In the genomic region with DNA sequence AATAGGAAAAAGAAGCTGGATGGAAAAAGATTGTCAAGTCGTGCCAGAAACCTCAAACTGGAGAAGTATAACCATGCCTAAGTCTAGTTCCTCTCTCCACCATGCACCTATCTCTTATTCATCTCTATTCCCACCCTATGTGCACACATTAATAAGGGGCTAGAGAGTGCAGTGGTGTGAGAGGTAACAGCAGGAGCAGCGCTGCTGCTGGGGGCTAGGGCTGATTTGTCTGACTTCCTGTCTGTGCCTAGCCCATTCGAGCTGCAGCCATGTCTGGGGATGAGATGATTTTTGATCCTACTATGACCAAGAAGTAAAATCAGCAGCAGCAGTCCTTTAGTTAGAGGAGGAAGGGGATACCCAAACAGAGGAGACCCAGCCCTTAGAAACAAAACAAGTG, we compare ENCODE assay signal across 10 cellular contexts. TPM values are rescaled to one million over a fixed set of nuclear protein-coding genes. Genes with fewer than 3 reads are reported as not detected.
DNase-seq lines count a peak whose midpoint lies in the region; ATAC-seq and TF ChIP-seq lines count a peak whose summit lies in the region.
"Had no signal": no experiment of that assay in that cellular context is flagged by ENCODE, and none has a peak within 500 bp of the region (broad histone marks: within the 10 kb centered on the region; RNA-seq: fewer than 3 reads in every experiment).

No MANE protein-coding gene starts in this region.

- POLR2A ChIA-PET in CD8-positive, alpha-beta memory T cell (lab: Charles Lee) = interaction anchor here (0.6 to 2.0 kb wide), 3 partner anchors 21 to 43 kb away, joined by 3 to 7 read pairs (median 3); a partner anchor contains a TSS

- no peaks in the 10 kb centered on the region for H3K27me3 ChIP-seq in CD8-positive, alpha-beta memory T cell (ENCODE audit: insufficient read depth, low read length, poor library complexity, severe bottlenecking)

- TF ChIP-seq CTCF in GM20000 (IDR thresholded peaks at IDR 0.05; ENCODE audit: extremely low read depth, missing control alignments) (no peak), VCaP (conservative IDR thresholded peaks at IDR 0.05) (no peak)

- H3K9me3 ChIP-seq in CD8-positive, alpha-beta memory T cell (ENCODE audit: low read length) = no peaks in the 10 kb centered on the region

- H3K27me3 Mint-ChIP-seq in CD8-positive, alpha-beta memory T cell = no peaks in the 10 kb centered on the region
- H3K27me3 Mint-ChIP-seq in memory B cell = no peaks in the 10 kb centered on the region

- peak overlapping the region in 6 of 7 donors; percentile 53 to 70 (median 58) for H3K4me3 Mint-ChIP-seq in CD8-positive, alpha-beta memory T cell
- peak overlapping the region; percentile 3 for H3K4me3 Mint-ChIP-seq in memory B cell

- H3K36me3 Mint-ChIP-seq in CD8-positive, alpha-beta memory T cell = peaks cover 4 to 16% (median 5%) of the 10 kb centered on the region in 3 donors
- peaks cover 10% of the 10 kb centered on the region for H3K36me3 Mint-ChIP-seq in memory B cell

- H3K36me3 ChIP-seq in CD8-positive, alpha-beta memory T cell (ENCODE audit: insufficient read depth, low read length) = no peaks in the 10 kb centered on the region

- ATAC-seq in memory B cell (ENCODE audit: low read depth) = peak; percentile 29
- no peak for ATAC-seq in GM18520 (IDR thresholded peaks at IDR 0.05; ENCODE audit: unreplicated experiment)

- peaks cover 28% of the 10 kb centered on the region for H3K4me1 ChIP-seq in CD8-positive, alpha-beta memory T cell (ENCODE audit: insufficient read depth, low read length)

- H3K27ac Mint-ChIP-seq in CD8-positive, alpha-beta memory T cell = peak overlapping the region; percentile 0 to 74 (median 54)
- H3K27ac Mint-ChIP-seq in memory B cell = peak overlapping the region; percentile 46

- CTCF ChIA-PET in CD8-positive, alpha-beta memory T cell (lab: Charles Lee) = interaction anchor here (0.8 to 1.1 kb wide), 2 partner anchors 39 to 40 kb away, joined by 3 read pairs; no protein-coding TSS in a partner anchor

- peak in 1 of 5 donors; percentile 18 for DNase-seq in CD8-positive, alpha-beta memory T cell
- peak; percentile 23 for DNase-seq in GM20000 (ENCODE audit: low spot score)
- no peak for DNase-seq in memory B cell (ENCODE audit: low spot score in 2 of 2)
- DNase-seq in NCI-H1092 treated with DMSO at 0.1 percent for 48 hours (lab: John Stamatoyannopoulos, UW) = no peak
- DNase-seq in NCI-H524 treated with DMSO at 0.1 percent for 48 hours (lab: John Stamatoyannopoulos, UW) = no peak
- DNase-seq: COR-L47, NCI-H2029 treated with DMSO at 0.1 percent for 48 hours had no signal

- H3K27ac ChIP-seq in CD8-positive, alpha-beta memory T cell (ENCODE audit: low read depth, low read length) = no peak overlapping the region
- peak overlapping the region; percentile 48 for H3K27ac ChIP-seq in VCaP
- H3K27ac ChIP-seq: coronary artery had no signal

- no peaks in the 10 kb centered on the region for H3K9me3 Mint-ChIP-seq in CD8-positive, alpha-beta memory T cell
- no peaks in the 10 kb centered on the region for H3K9me3 Mint-ChIP-seq in memory B cell

- peaks cover 56 to 81% (median 77%) of the 10 kb centered on the region in 3 donors for H3K4me1 Mint-ChIP-seq in CD8-positive, alpha-beta memory T cell
- H3K4me1 Mint-ChIP-seq in memory B cell = peaks cover 32% of the 10 kb centered on the region

- H3K4me3 ChIP-seq in CD8-positive, alpha-beta memory T cell (ENCODE audit: low read length) = peak overlapping the region; percentile 17
- H3K4me3 ChIP-seq: coronary artery had no signal

RNA-seq across cellular contexts. Expression of a gene that starts 43.0 kb away (rescaled TPM):
- total RNA-seq in CD8-positive, alpha-beta memory T cell = 10 to 100 TPM; 32.0 to 35.6 TPM
- 45.3 TPM for polyA plus RNA-seq in CD8-positive, alpha-beta memory T cell
